ENCODE assay signal across 17 cellular contexts in genomic region chr6:164417537-164417936, GRCh38.
"Had no signal": no experiment of that assay in that cellular context is flagged by ENCODE, and none has a peak within 500 bp of the region (broad histone marks: within the 10 kb centered on the region; RNA-seq: fewer than 3 reads in every experiment).

No MANE protein-coding gene starts in this region.

- H3K36me3 ChIP-seq: esophagus squamous epithelium, prostate gland had no signal

- H3K27ac ChIP-seq: body of pancreas, esophagus squamous epithelium, prostate gland had no signal

- H3K27me3 ChIP-seq: body of pancreas, esophagus squamous epithelium had no signal

- DNase-seq: activated B cell treated with CpG ODN at 0.5 μM for 24 hours; activated CD4-positive, alpha-beta memory T cell treated with anti-CD3 and anti-CD28 coated beads, Interleukin-2, amount 10 ng/mL, durations not matched to agents 7 days and 5 days; activated CD4-positive, alpha-beta T cell treated with anti-CD3 and anti-CD28 coated beads for 48 hours; activated naive CD4-positive, alpha-beta T cell treated with anti-CD3 and anti-CD28 coated beads for 36 hours; activated T-cell treated with anti-CD3 and anti-CD28 coated beads, Interleukin-2, amount 50 U/mL, for 24 hours; body of pancreas; cortex of kidney; effector CD4-positive, alpha-beta T cell; esophagus squamous epithelium; left ventricle myocardium superior; right cardiac atrium; stimulated activated CD4-positive, alpha-beta T cell treated with anti-CD3 and anti-CD28 coated beads, Interleukin-2, amount 100 ng/mL, for 48 hours; stimulated activated naive CD8-positive, alpha-beta T cell treated with anti-CD3 and anti-CD28 coated beads, Interleukin-15, amount 100 ng/mL, for 72 hours; T-helper 17 cell; trophoblast cell had no signal

- H3K4me3 ChIP-seq: body of pancreas, esophagus squamous epithelium, prostate gland, skin epidermis had no signal

- ATAC-seq: body of pancreas; left ventricle myocardium superior; right cardiac atrium; stimulated activated naive CD8-positive, alpha-beta T cell treated with anti-CD3 and anti-CD28 coated beads, Interleukin-15, amount 100 ng/mL, for 72 hours; T-helper 17 cell had no signal

- H3K4me1 ChIP-seq: body of pancreas, esophagus squamous epithelium, prostate gland had no signal

- H3K9me3 ChIP-seq: prostate gland had no signal
